Comparison of ENCODE assay signal across 8 cellular contexts in the genomic region with DNA sequence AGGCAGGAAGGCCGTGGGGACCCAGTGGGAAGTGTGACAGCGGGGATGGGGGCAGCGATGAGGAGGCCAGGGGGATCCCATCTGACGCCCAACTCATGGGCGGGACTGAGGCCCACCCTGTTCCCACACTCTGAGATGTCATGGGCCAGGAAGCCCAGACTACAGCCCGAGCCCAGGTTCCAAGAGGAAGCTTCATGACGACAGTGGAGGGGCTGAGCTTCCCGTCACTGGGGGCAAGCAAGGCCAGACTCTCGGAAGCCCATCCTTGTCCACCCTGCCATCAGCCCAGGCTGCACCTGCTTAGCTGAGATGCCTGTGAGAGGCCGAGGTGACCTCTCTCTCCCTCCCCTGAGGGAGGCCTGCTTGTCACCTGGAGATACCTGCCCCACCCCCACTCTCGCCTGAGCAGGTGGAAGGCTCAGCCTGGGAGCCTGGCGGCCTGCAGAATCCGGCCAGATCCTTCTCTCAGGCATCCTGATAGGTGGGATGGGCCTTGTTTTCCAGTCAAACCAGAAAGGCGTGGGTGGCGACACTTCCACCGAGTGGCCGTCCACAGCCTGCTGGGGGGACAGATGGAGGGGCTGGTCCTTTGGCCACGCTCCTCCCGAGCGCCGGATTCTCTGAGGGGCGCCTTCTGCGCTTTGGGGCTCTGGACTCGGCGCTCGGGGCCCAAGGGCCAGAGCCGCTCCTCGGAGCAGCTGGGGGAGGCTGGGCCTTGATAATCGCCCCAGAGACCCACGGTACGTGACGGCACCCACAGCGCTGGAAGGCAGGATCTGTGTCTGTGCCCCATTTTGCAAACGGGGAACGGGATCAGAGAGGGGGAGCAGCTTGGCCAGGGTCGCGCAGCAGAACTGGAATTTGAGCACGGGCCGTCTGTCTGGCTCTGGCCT. TPM values are rescaled to one million over a fixed set of nuclear protein-coding genes. Genes with fewer than 3 reads are reported as not detected.
DNase-seq lines count a peak whose midpoint lies in the region; ATAC-seq and TF ChIP-seq lines count a peak whose summit lies in the region.

No MANE protein-coding gene starts in this region.

- H3K27me3 ChIP-seq in Panc1 (ENCODE audit: control insufficient read depth, insufficient read depth, low read length) (no peaks in the 10 kb centered on the region), esophagus squamous epithelium (no peaks in the 10 kb centered on the region), skeletal muscle satellite cell (ENCODE audit: control insufficient read depth, insufficient read depth, low read length) (no peaks in the 10 kb centered on the region)

- TF ChIP-seq POLR2A in esophagus squamous epithelium (IDR thresholded peaks at IDR 0.05) = peak in 1 of 4 donors; percentile 15

- H3K36me3 ChIP-seq in Panc1 (ENCODE audit: control insufficient read depth, insufficient read depth, low read length) (no peaks in the 10 kb centered on the region; the same call in 1 of the 2 replicates), esophagus squamous epithelium (peaks cover 0 to 20% (median 5%) of the 10 kb centered on the region in 3 donors), skeletal muscle satellite cell (ENCODE audit: insufficient read depth, low read length) (peaks cover 22% of the 10 kb centered on the region)

- peak overlapping the region; percentile 77 for H3K27ac ChIP-seq in Panc1 (ENCODE audit: low read length)
- H3K27ac ChIP-seq in esophagus squamous epithelium = peak overlapping the region; percentile 97 to 99 (median 98)

- POLR2A ChIA-PET in Panc1 (lab: Charles Lee) = no interaction called here

- peak overlapping the region; percentile 39 for H3K9ac ChIP-seq in skeletal muscle satellite cell (ENCODE audit: low read depth, low read length)

- peak overlapping the region; percentile 24 to 61 for H3K4me3 ChIP-seq in Panc1 (ENCODE audit: low read depth in 2 of 2, low read length in 2 of 2)
- peak overlapping the region; percentile 22 to 100 (median 99) for H3K4me3 ChIP-seq in esophagus squamous epithelium
- H3K4me3 ChIP-seq in skeletal muscle satellite cell (ENCODE audit: low read length) = peak overlapping the region; percentile 62

- intact Hi-C loops in Panc1 (cut with micrococcal nuclease; ENCODE audit: unreplicated experiment) (no loop called here), esophagus squamous epithelium (cut with DNase I) (no loop called here)

- BruUV-seq in Panc1 (replicated peaks; lab: Mats Ljungman, UMichigan) = no TSS peak

- no peak for TF ChIP-seq CTCF in Panc1 (IDR thresholded peaks at IDR 0.05)
- TF ChIP-seq CTCF in esophagus squamous epithelium (IDR thresholded peaks at IDR 0.05) = no peak

- whole genome bisulfite sequencing in esophagus squamous epithelium, 2 donors = 9 to 13% methylated on average over 3 to 6 of the region's 39 CpGs

- CTCF ChIA-PET in Panc1 (lab: Charles Lee) = interaction anchor here (0.6 kb wide), 1 partner anchor 290 kb away, joined by 7 read pairs; no protein-coding TSS in a partner anchor

- H3K4me1 ChIP-seq in Panc1 (ENCODE audit: control insufficient read depth, insufficient read depth, low read length) = peaks cover 37% of the 10 kb centered on the region
- H3K4me1 ChIP-seq in esophagus squamous epithelium = peaks cover 65 to 76% (median 67%) of the 10 kb centered on the region in 3 donors
- peaks cover 66% of the 10 kb centered on the region for H3K4me1 ChIP-seq in skeletal muscle satellite cell (ENCODE audit: control insufficient read depth, insufficient read depth, low read length)

- in situ Hi-C loops in Panc1 (cut with HindIII; ENCODE audit: low pct_unique_long_range_greater_than_20kb, low sequenced_read_pairs) = no loop called here

- peak overlapping the region; percentile 94 for H3K4me2 ChIP-seq in skeletal muscle satellite cell (ENCODE audit: low read length)

- DNase-seq in ELF-1 (ENCODE audit: low read depth, low spot score) = peak; percentile 87
- DNase-seq in Panc1 (ENCODE audit: low read depth, low spot score) = no peak
- DNase-seq in esophagus squamous epithelium (lab: John Stamatoyannopoulos, UW) = no peak
- DNase-seq in NCI-H446 treated with DMSO at 0.1 percent for 48 hours (lab: John Stamatoyannopoulos, UW) = no peak
- DNase-seq in activated naive CD4-positive, alpha-beta T cell (lab: John Stamatoyannopoulos, UW) = no peak

- ATAC-seq in Panc1 (no peak), HG03139 (IDR thresholded peaks at IDR 0.05; ENCODE audit: unreplicated experiment) (no peak), HG03196 (IDR thresholded peaks at IDR 0.05; ENCODE audit: unreplicated experiment) (no peak)

- H3K9me3 ChIP-seq in Panc1 (ENCODE audit: control insufficient read depth, insufficient read depth, low read depth, low read length) (no peaks in the 10 kb centered on the region), esophagus squamous epithelium (no peaks in the 10 kb centered on the region), skeletal muscle satellite cell (replicated peaks; ENCODE audit: low read length) (no peaks in the 10 kb centered on the region)

RNA-seq across cellular contexts. Expression of gene ZBTB7A, which starts 4.8 kb away (rescaled TPM):
- 48.0 TPM for total RNA-seq in Panc1 (2021; ENCODE audit: unreplicated experiment)
- 42.8 TPM for polyA plus RNA-seq in Panc1 (2012; ENCODE audit: insufficient read length)
- 100 to 1,000 TPM in 1 of 4 donors, 10 to 100 TPM in 3; 60.5 to 187 (median 81.2) TPM for total RNA-seq in esophagus squamous epithelium
- 34.0 and 36.7 TPM in 2 replicates for total RNA-seq in skeletal muscle satellite cell (2012; rRNA removed)

RNA-seq across cellular contexts. Expression of gene PIAS4, which starts 54.4 kb away (rescaled TPM):
- total RNA-seq in Panc1 (2021; ENCODE audit: unreplicated experiment) (36.7 TPM), esophagus squamous epithelium (10 to 100 TPM; 11.4 to 15.1 (median 13.0) TPM)
- 31.6 TPM for polyA plus RNA-seq in Panc1 (2012; ENCODE audit: insufficient read length)
- total RNA-seq in skeletal muscle satellite cell (2012; rRNA removed) = 13.9 and 17.0 TPM in 2 replicates

Comparison
In these comparisons a context has a peak if more than half of its experiments do, and no peak if none do; other contexts are left out.
1. H3K4me3 ChIP-seq: peak in every context shown above with its lines; median percentile 99 in esophagus squamous epithelium; 62 in skeletal muscle satellite cell; 42 in Panc1.